1 cellular context compared by ENCODE assay signal in genomic region chr5:175212203-175212602, GRCh38.
TF ChIP-seq lines count a peak whose summit lies in the region.

No MANE protein-coding gene starts in this region.

TF ChIP-seq in H1, 55 proteins besides CTCF, POLR2A, EP300 and RAD21:
- TF ChIP-seq ZNF274 (IDR thresholded peaks at IDR 0.05; ENCODE audit: borderline replicate concordance, extremely low read depth, low read length): no peak
- TF ChIP-seq JUND (IDR thresholded peaks at IDR 0.05; ENCODE audit: low read length): no peak
- TF ChIP-seq FOSL1 (IDR thresholded peaks at IDR 0.05; ENCODE audit: insufficient read depth, low read depth, low read length): no peak
- TF ChIP-seq EZH2 (IDR thresholded peaks at IDR 0.05; ENCODE audit: low read depth, low read length, severe bottlenecking): no peak
- no peak for TF ChIP-seq KDM4A (IDR thresholded peaks at IDR 0.05; ENCODE audit: low read depth, low read length, severe bottlenecking)
- no peak for TF ChIP-seq USF2 (IDR thresholded peaks at IDR 0.05; ENCODE audit: low read length)
- TF ChIP-seq BACH1 (IDR thresholded peaks at IDR 0.05; ENCODE audit: low read length): no peak
- no peak for TF ChIP-seq CHD1 (IDR thresholded peaks at IDR 0.05; ENCODE audit: low read depth, low read length)
- no peak for TF ChIP-seq CHD2 (IDR thresholded peaks at IDR 0.05; ENCODE audit: low read length)
- TF ChIP-seq TAF1 (IDR thresholded peaks at IDR 0.05; ENCODE audit: low read depth, low read length): no peak
